Comparison of ENCODE assay signal across 29 cellular contexts in the genomic region with DNA sequence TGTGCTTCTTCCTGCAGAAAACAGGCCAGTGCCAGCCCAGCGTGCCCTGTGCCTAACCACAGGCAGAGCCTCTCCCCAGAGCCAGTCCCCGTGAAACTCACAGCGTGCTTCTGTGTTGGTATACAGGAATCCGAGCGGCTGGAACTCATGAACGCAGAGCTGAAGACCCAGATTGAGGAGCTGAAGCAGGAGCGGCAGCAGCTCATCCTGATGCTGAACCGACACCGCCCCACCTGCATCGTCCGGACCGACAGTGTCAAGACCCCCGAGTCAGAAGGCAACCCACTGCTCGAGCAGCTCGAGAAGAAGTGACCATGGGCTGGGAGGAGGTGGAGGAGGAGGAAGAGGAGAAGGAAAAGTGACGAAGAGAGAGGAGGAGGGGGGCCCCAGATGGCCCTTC. TPM values are rescaled to one million over a fixed set of nuclear protein-coding genes. Genes with fewer than 3 reads are reported as not detected.
DNase-seq lines count a peak whose midpoint lies in the region; ATAC-seq and TF ChIP-seq lines count a peak whose summit lies in the region.
"Had no signal": no experiment of that assay in that cellular context is flagged by ENCODE, and none has a peak within 500 bp of the region (broad histone marks: within the 10 kb centered on the region; RNA-seq: fewer than 3 reads in every experiment).

No MANE protein-coding gene starts in this region.

- DNase-seq in GM23338 (ENCODE audit: low spot score) (no peak), ascending aorta (ENCODE audit: low spot score in 2 of 2) (no peak), neural crest cell (ENCODE audit: low read depth, low spot score) (no peak), BE2C (no peak)
- DNase-seq in activated naive CD4-positive, alpha-beta T cell (lab: John Stamatoyannopoulos, UW) = no peak
- DNase-seq: activated CD4-positive, alpha-beta T cell treated with anti-CD3 and anti-CD28 coated beads, Interleukin-2, amount 50 U/mL, for 1 hour; activated T-cell treated with anti-CD3 and anti-CD28 coated beads, Interleukin-2, amount 50 U/mL, for 48 hours; DND-41; islet precursor cell; Karpas-422; left ventricle myocardium superior; MV-4-11; naive thymus-derived CD8-positive, alpha-beta T cell; NCI-H146; NCI-H2107; NCI-H82; Right ventricle myocardium superior; stimulated activated CD4-positive, alpha-beta T cell treated with anti-CD3 and anti-CD28 coated beads, Interleukin-2, amount 100 ng/mL, for 48 hours; WERI-Rb-1 had no signal

- H2AFZ ChIP-seq in GM23338 = no peak overlapping the region

- no peak for TF ChIP-seq CTCF in GM23338 (conservative IDR thresholded peaks at IDR 0.05; ENCODE audit: low read depth in 2 of 2)
- no peak for TF ChIP-seq CTCF in ascending aorta (IDR thresholded peaks at IDR 0.05)
- TF ChIP-seq CTCF in neural crest cell (conservative IDR thresholded peaks at IDR 0.05) = no peak
- TF ChIP-seq CTCF in BE2C (IDR thresholded peaks at IDR 0.05; ENCODE audit: low read depth, low read length) = no peak

- H3K4me2 ChIP-seq in GM23338 = no peak overlapping the region

- H3K4me1 Mint-ChIP-seq in GM23338 = peaks cover 5% of the 10 kb centered on the region; the same call in 2 of the 3 replicates
- H3K4me1 Mint-ChIP-seq in neural crest cell = no peaks in the 10 kb centered on the region

- no peak for ATAC-seq in GM23338
- no peak for ATAC-seq in HG03442 (IDR thresholded peaks at IDR 0.05; ENCODE audit: unreplicated experiment)
- no peak for ATAC-seq in activated CD4-positive, CD25-positive, alpha-beta regulatory T cell treated with anti-CD3 and anti-CD28 coated beads, Interleukin-2, amount 50 U/mL, for 24 hours
- ATAC-seq: naive thymus-derived CD8-positive, alpha-beta T cell had no signal

- H3K79me2 ChIP-seq in GM23338 (replicated peaks; ENCODE audit: insufficient read depth) = no peaks in the 10 kb centered on the region

- intact Hi-C loops in ascending aorta (cut with DNase I) = loop anchor here (2.0 kb wide), 1 partner anchor 16 kb away; no protein-coding TSS in a partner anchor

- no peak overlapping the region for H3K27ac ChIP-seq in GM23338 (ENCODE audit: low read depth)
- peak overlapping the region; percentile 46 to 64 for H3K27ac ChIP-seq in ascending aorta
- peak overlapping the region; percentile 62 for H3K27ac ChIP-seq in subcutaneous abdominal adipose tissue (ENCODE audit: low read depth, low read length)
- H3K27ac ChIP-seq: WERI-Rb-1 had no signal

- H3K27ac Mint-ChIP-seq in GM23338 = peak overlapping the region; percentile 51; the same call in 1 of the 2 replicates
- peak overlapping the region; percentile 82 for H3K27ac Mint-ChIP-seq in neural crest cell (ENCODE audit: unreplicated experiment)
- H3K27ac Mint-ChIP-seq: mesothelial cell of epicardium; T-helper 2 cell treated with Interferon-gamma antibody and Interleukin-4, amounts not matched to agents 5 μg/mL and 100 μg/mL, for 36 hours had no signal

- no peak overlapping the region for H3K4me3 ChIP-seq in GM23338
- no peak overlapping the region for H3K4me3 ChIP-seq in ascending aorta
- no peak overlapping the region for H3K4me3 ChIP-seq in subcutaneous abdominal adipose tissue (ENCODE audit: low read depth in 1 of 5, low read length in 5 of 5)
- H3K4me3 ChIP-seq in BE2C (ENCODE audit: low read depth, low read length) = no peak overlapping the region
- H3K4me3 ChIP-seq: BLaER1 treated with 17β-estradiol and CSF1 and Interleukin-3, amounts not matched to agents 10 nM and 100 nM had no signal

- no peaks in the 10 kb centered on the region for H3K9me3 Mint-ChIP-seq in GM23338
- H3K9me3 Mint-ChIP-seq in neural crest cell = no peaks in the 10 kb centered on the region
- H3K9me3 Mint-ChIP-seq: mesothelial cell of epicardium; naive thymus-derived CD8-positive, alpha-beta T cell; T-helper 2 cell treated with Interferon-gamma antibody and Interleukin-4, amounts not matched to agents 5 μg/mL and 100 μg/mL, for 36 hours had no signal

- H3K27me3 ChIP-seq in GM23338 (ENCODE audit: insufficient read depth) (no peaks in the 10 kb centered on the region), ascending aorta (no peaks in the 10 kb centered on the region), subcutaneous abdominal adipose tissue (ENCODE audit: control insufficient read depth in 5 of 5, insufficient read depth in 4 of 5, low read length in 5 of 5) (no peaks in the 10 kb centered on the region), BE2C (no peaks in the 10 kb centered on the region)
- H3K27me3 ChIP-seq: BLaER1 treated with 17β-estradiol and CSF1 and Interleukin-3, amounts not matched to agents 10 nM and 100 nM had no signal

- no peak overlapping the region for H3K9ac ChIP-seq in subcutaneous abdominal adipose tissue (ENCODE audit: low read length in 5 of 5)
- H3K9ac ChIP-seq: BLaER1 treated with 17β-estradiol and CSF1 and Interleukin-3, amounts not matched to agents 10 nM and 100 nM had no signal

- peaks cover 4% of the 10 kb centered on the region; the same call in 1 of the 2 replicates for H4K20me1 ChIP-seq in GM23338 (replicated peaks; ENCODE audit: insufficient read depth)

- H3K4me1 ChIP-seq in GM23338 (ENCODE audit: insufficient read depth) (no peaks in the 10 kb centered on the region), ascending aorta (peaks cover 5 to 26% of the 10 kb centered on the region in 2 donors), subcutaneous abdominal adipose tissue (ENCODE audit: control insufficient read depth in 5 of 5, insufficient read depth in 5 of 5, low read length in 5 of 5) (peaks cover 1 to 33% (median 24%) of the 10 kb centered on the region in 5 donors), BE2C (no peaks in the 10 kb centered on the region)

- H3K9me3 ChIP-seq in ascending aorta = no peaks in the 10 kb centered on the region
- H3K9me3 ChIP-seq in subcutaneous abdominal adipose tissue (ENCODE audit: control insufficient read depth in 5 of 5, low read length in 5 of 5) = no peaks in the 10 kb centered on the region
- no peaks in the 10 kb centered on the region for H3K9me3 ChIP-seq in BE2C
- H3K9me3 ChIP-seq: BLaER1 treated with 17β-estradiol and CSF1 and Interleukin-3, amounts not matched to agents 10 nM and 100 nM had no signal

- H3K36me3 ChIP-seq in GM23338 (ENCODE audit: insufficient read depth) (no peaks in the 10 kb centered on the region), ascending aorta (peaks cover 19 to 29% of the 10 kb centered on the region in 2 donors), subcutaneous abdominal adipose tissue (ENCODE audit: control insufficient read depth in 5 of 5, insufficient read depth in 5 of 5, low read length in 5 of 5) (peaks cover 12 to 71% (median 63%) of the 10 kb centered on the region in 5 donors), BE2C (no peaks in the 10 kb centered on the region)
- H3K36me3 ChIP-seq: WERI-Rb-1 had no signal

- H3K27me3 Mint-ChIP-seq in GM23338 (ENCODE audit: insufficient read depth, low read depth, poor library complexity) (peaks cover 2% of the 10 kb centered on the region), neural crest cell (ENCODE audit: low read depth) (no peaks in the 10 kb centered on the region)

- H3K4me3 Mint-ChIP-seq in GM23338 (no peak overlapping the region), neural crest cell (no peak overlapping the region)
- H3K4me3 Mint-ChIP-seq: mesothelial cell of epicardium; naive thymus-derived CD8-positive, alpha-beta T cell; T-helper 2 cell treated with Interferon-gamma antibody and Interleukin-4, amounts not matched to agents 5 μg/mL and 100 μg/mL, for 36 hours had no signal

- H3K9me2 ChIP-seq in GM23338 (ENCODE audit: insufficient read depth) = no peaks in the 10 kb centered on the region

- no peaks in the 10 kb centered on the region for H3F3A ChIP-seq in GM23338 (replicated peaks; ENCODE audit: low read depth)

- peaks cover 40% of the 10 kb centered on the region for H3K36me3 Mint-ChIP-seq in GM23338 (ENCODE audit: low read depth)
- no peaks in the 10 kb centered on the region for H3K36me3 Mint-ChIP-seq in neural crest cell (ENCODE audit: low read depth)
- H3K36me3 Mint-ChIP-seq: naive thymus-derived CD8-positive, alpha-beta T cell had no signal

TF ChIP-seq in GM23338, 12 proteins besides CTCF, POLR2A, EP300 and RAD21 (continues in another document):
- no peak for TF ChIP-seq ZNF331 (CRISPR knock-in tag; IDR thresholded peaks at IDR 0.05; ENCODE audit: low read depth)

RNA-seq across cellular contexts. Expression of gene JDP2, which starts 41.3 kb away (rescaled TPM):
- 38.9 and 46.4 TPM in 2 replicates for total RNA-seq in GM23338 (2014; rRNA removed; shearing (Covaris generic))
- 12.5 and 13.3 TPM in 2 replicates for polyA plus RNA-seq in GM23338 (2016; fragmentation: Nextera tagmentation; extraction: Ambion mirVana)
- total RNA-seq in ascending aorta = 213 TPM
- 2.6 and 4.7 TPM in 2 replicates for total RNA-seq in neural crest cell
- polyA plus RNA-seq in BE2C (2012; ENCODE audit: insufficient read depth, insufficient read length, low read depth) = 22.8 TPM
- polyA plus RNA-seq: naive thymus-derived CD8-positive, alpha-beta T cell had no signal

RNA-seq across cellular contexts. Expression of gene BATF, which starts 53.1 kb away (rescaled TPM):
- total RNA-seq in GM23338 (2014; rRNA removed; shearing (Covaris generic)) = not detected in 2 replicates
- polyA plus RNA-seq in GM23338 (2016; fragmentation: Nextera tagmentation; extraction: Ambion mirVana) = not detected in 2 replicates
- total RNA-seq in ascending aorta (not detected), neural crest cell (not detected in 2 replicates)
- polyA plus RNA-seq in BE2C (2012; ENCODE audit: insufficient read depth, insufficient read length, low read depth) = not detected
- total RNA-seq: glomerular endothelial cell, osteocyte, temporal lobe had no signal
- polyA plus RNA-seq: fibroblast of lung had no signal
